In genomic region chr11:77127674-77127968, GRCh38 we compare ENCODE assay signal across 9 cellular contexts. TPM values are rescaled to one million over a fixed set of nuclear protein-coding genes. Genes with fewer than 3 reads are reported as not detected.
DNase-seq lines count a peak whose midpoint lies in the region; ATAC-seq and TF ChIP-seq lines count a peak whose summit lies in the region.
"Had no signal": no experiment of that assay in that cellular context is flagged by ENCODE, and none has a peak within 500 bp of the region (broad histone marks: within the 10 kb centered on the region; RNA-seq: fewer than 3 reads in every experiment).

No MANE protein-coding gene starts in this region.

- H3K4me2 ChIP-seq in mammary epithelial cell (ENCODE audit: insufficient read depth, low read depth, low read length) (peak overlapping the region; percentile 91), mesendoderm (ENCODE audit: low read length) (peak overlapping the region; percentile 89)

- no TSS peak for BruUV-seq in MCF 10A (replicated peaks; lab: Mats Ljungman, UMichigan)
- no TSS peak for BruUV-seq in mammary epithelial cell (replicated peaks; lab: Mats Ljungman, UMichigan)

- POLR2A ChIA-PET in MCF 10A (lab: Yijun Ruan, JAX): no interaction called here

- H3K18ac ChIP-seq in mesendoderm (ENCODE audit: low read length): no peak overlapping the region

- DNase-seq in breast epithelium (ENCODE audit: low spot score in 2 of 2) (no peak), MCF 10A (ENCODE audit: unreplicated experiment) (no peak), mammary epithelial cell (no peak), mesendoderm (peak; percentile 31)
- DNase-seq in activated effector memory CD4-positive, alpha-beta T cell treated with Interleukin-2 at 50 U/mL for 16 hours: no peak

- peaks cover 11% of the 10 kb centered on the region for H3K27me3 Mint-ChIP-seq in MCF 10A (ENCODE audit: insufficient read depth, unreplicated experiment)

- H2BK5ac ChIP-seq in mesendoderm (ENCODE audit: low read length): no peak overlapping the region

- TF ChIP-seq POLR2A in breast epithelium (IDR thresholded peaks at IDR 0.05): no peak

- H3K27ac ChIP-seq in breast epithelium (no peak overlapping the region), mammary epithelial cell (ENCODE audit: insufficient read depth, low read depth, low read length) (no peak overlapping the region), mesendoderm (ENCODE audit: low read depth, low read length) (no peak overlapping the region), urinary bladder (ENCODE audit: low read depth) (no peak overlapping the region)
- H3K27ac ChIP-seq: HL-60 had no signal

- H4K8ac ChIP-seq in mesendoderm (ENCODE audit: low read depth, low read length): no peak overlapping the region

- H2AK5ac ChIP-seq in mesendoderm (ENCODE audit: low read length): no peak overlapping the region

- H3K4ac ChIP-seq in mesendoderm (ENCODE audit: low read depth, low read length): no peak overlapping the region

- WGBS in mammary epithelial cell (ENCODE audit: low coverage, missing lambda C conversion rate): 29% methylated on average over 6 of the region's 6 CpGs
- WGBS in mesendoderm (ENCODE audit: extremely low coverage, insufficient coverage, low lambda C conversion rate): no CpG with 5 or more reads among the region's 6 CpGs
- 10% methylated on average over 6 of the region's 6 CpGs for WGBS in urinary bladder

- no peak overlapping the region for H3K27ac Mint-ChIP-seq in MCF 10A (ENCODE audit: low read depth, unreplicated experiment)

- no peak for ATAC-seq in HG03159 (IDR thresholded peaks at IDR 0.05; ENCODE audit: unreplicated experiment)
- ATAC-seq in HG02973 (IDR thresholded peaks at IDR 0.05; ENCODE audit: unreplicated experiment): no peak

- no peaks in the 10 kb centered on the region for H3K27me3 ChIP-seq in breast epithelium
- no peaks in the 10 kb centered on the region for H3K27me3 ChIP-seq in mammary epithelial cell (ENCODE audit: insufficient read depth, low read length)
- no peaks in the 10 kb centered on the region for H3K27me3 ChIP-seq in mesendoderm (ENCODE audit: insufficient read depth, low read length, poor library complexity)

- H3K23ac ChIP-seq in mesendoderm (ENCODE audit: low read length): no peak overlapping the region

- H2BK15ac ChIP-seq in mesendoderm (replicated peaks; ENCODE audit: low read depth): no peak overlapping the region

- no peak overlapping the region for H2BK120ac ChIP-seq in mesendoderm (ENCODE audit: low read depth, low read length)

- H3K4me3 Mint-ChIP-seq in MCF 10A (ENCODE audit: unreplicated experiment): no peak overlapping the region

- H3K4me3 ChIP-seq in breast epithelium (peak overlapping the region; percentile 31 to 64 (median 48)), mammary epithelial cell (replicated peaks in 1 of 3; ENCODE audit: insufficient read depth in 1 of 3, low read depth in 2 of 3, low read length in 3 of 3) (peak overlapping the region in 1 of 3 experiments; percentile 40), mesendoderm (ENCODE audit: low read length) (no peak overlapping the region), urinary bladder (ENCODE audit: low read depth, low read length) (peak overlapping the region; percentile 41)

- no peaks in the 10 kb centered on the region for H3K4me1 Mint-ChIP-seq in MCF 10A (ENCODE audit: insufficient read depth, unreplicated experiment)

- in situ Hi-C loops in mammary epithelial cell (cut with MboI; ENCODE audit: low sequenced_read_pairs in 2 of 2): loop anchor here (5.0 to 10.0 kb wide), 2 partner anchors 57 to 60 kb away; no protein-coding TSS in a partner anchor

- intact Hi-C loops in breast epithelium (cut with DNase I; ENCODE audit: low total_unique reads): no loop called here
- intact Hi-C loops in MCF 10A (cut with micrococcal nuclease): loop anchor here (1.0 to 5.0 kb wide), 3 partner anchors 61 to 490 kb away; no protein-coding TSS in a partner anchor
- intact Hi-C loops in mammary epithelial cell (cut with micrococcal nuclease): loop anchor here (1.0 kb wide), 3 partner anchors 61 to 492 kb away; no protein-coding TSS in a partner anchor

- H3K79me1 ChIP-seq in mesendoderm (ENCODE audit: low read length): no peaks in the 10 kb centered on the region

- dilution Hi-C loops in mammary epithelial cell (cut with HindIII; ENCODE audit: low sequenced_read_pairs): no loop called here

- CTCF ChIA-PET in MCF 10A (lab: Yijun Ruan, JAX) (interaction anchor here (0.5 to 5.4 kb wide), 45 partner anchors 9 to 1350 kb away, joined by 3 to 52 read pairs (median 4); no protein-coding TSS in a partner anchor), mammary epithelial cell (lab: Charles Lee; ENCODE audit: low non-redundant PET) (interaction anchor here (0.6 to 1.0 kb wide), 2 partner anchors 63 to 420 kb away, joined by 3 to 5 read pairs; no protein-coding TSS in a partner anchor)

- H4K5ac ChIP-seq in mesendoderm (ENCODE audit: low read length): no peak overlapping the region

- H3K4me1 ChIP-seq in breast epithelium: peaks cover 0 to 5% of the 10 kb centered on the region in 2 donors
- H3K4me1 ChIP-seq in mammary epithelial cell (ENCODE audit: insufficient read depth, low read length): peaks cover 8% of the 10 kb centered on the region
- H3K4me1 ChIP-seq in mesendoderm (ENCODE audit: control insufficient read depth, low read depth, low read length): peaks cover 3% of the 10 kb centered on the region
- H3K4me1 ChIP-seq in urinary bladder (ENCODE audit: insufficient read depth): no peaks in the 10 kb centered on the region

- H3K9me3 ChIP-seq in breast epithelium: no peaks in the 10 kb centered on the region
- no peaks in the 10 kb centered on the region for H3K9me3 ChIP-seq in mammary epithelial cell (replicated peaks; ENCODE audit: insufficient read depth, low read length)

- peak overlapping the region; percentile 83 for H2AFZ ChIP-seq in mammary epithelial cell (ENCODE audit: low read depth, low read length)

- no peaks in the 10 kb centered on the region for H3K36me3 Mint-ChIP-seq in MCF 10A (ENCODE audit: insufficient read depth, unreplicated experiment)

- no peak for TF ChIP-seq CTCF in breast epithelium (IDR thresholded peaks at IDR 0.05)
- no peak for TF ChIP-seq CTCF in MCF 10A (IDR thresholded peaks at IDR 0.05; ENCODE audit: unreplicated experiment)
- TF ChIP-seq CTCF in mammary epithelial cell (conservative IDR thresholded peaks at IDR 0.05 in 1 of 2, IDR thresholded peaks at IDR 0.05 in 1 of 2; ENCODE audit: extremely low read depth in 1 of 2, insufficient read depth in 1 of 2, low read depth in 1 of 2, low read length in 2 of 2): no peak

- H4K20me1 ChIP-seq in mammary epithelial cell (ENCODE audit: insufficient read depth, low read length): no peaks in the 10 kb centered on the region

- H3K9ac ChIP-seq in mammary epithelial cell (ENCODE audit: insufficient read depth, low read length) (no peak overlapping the region), mesendoderm (ENCODE audit: low read length) (peak overlapping the region; percentile 58)

- H3K79me2 ChIP-seq in mammary epithelial cell (ENCODE audit: insufficient read depth, low read length): no peaks in the 10 kb centered on the region
- H3K79me2 ChIP-seq in mesendoderm (ENCODE audit: control insufficient read depth, insufficient read depth, low read length): no peaks in the 10 kb centered on the region

- H3K9me3 Mint-ChIP-seq in MCF 10A (ENCODE audit: unreplicated experiment): no peaks in the 10 kb centered on the region

- no peaks in the 10 kb centered on the region for H3K36me3 ChIP-seq in breast epithelium
- H3K36me3 ChIP-seq in mammary epithelial cell (ENCODE audit: insufficient read depth, low read length): no peaks in the 10 kb centered on the region
- H3K36me3 ChIP-seq in mesendoderm (ENCODE audit: control insufficient read depth, insufficient read depth, low read length): no peaks in the 10 kb centered on the region
- no peaks in the 10 kb centered on the region for H3K36me3 ChIP-seq in urinary bladder (ENCODE audit: insufficient read depth)

- peak overlapping the region; percentile 74 for H3K56ac ChIP-seq in mesendoderm (ENCODE audit: low read length)

RNA-seq across cellular contexts. Expression of gene MYO7A, which starts 0.4 kb away (rescaled TPM):
- total RNA-seq in breast epithelium (10 to 100 TPM in 1 of 3 donors, 1 to 10 TPM in 2; 4.3 to 23.5 (median 4.5) TPM), MCF 10A (2022) (0.26 and 0.27 TPM in 2 replicates), mammary epithelial cell (1 to 10 TPM; 2.7 to 3.0 TPM), urinary bladder (4.7 TPM)
- polyA plus RNA-seq in mammary epithelial cell (3.7 TPM), urinary bladder (4.2 TPM)
- polyA minus RNA-seq in mammary epithelial cell: 5.5 TPM
- polyA plus RNA-seq in mesendoderm (2013, experiment 1 of 2): 0.51 TPM
- polyA plus RNA-seq in mesendoderm (2013, experiment 2 of 2): 0.49 TPM

RNA-seq across cellular contexts. Expression of gene OMP, which starts 25.0 kb away (rescaled TPM):
- not detected for total RNA-seq in breast epithelium
- not detected in 2 replicates for total RNA-seq in MCF 10A (2022)
- total RNA-seq in mammary epithelial cell: not detected
- polyA plus RNA-seq in mammary epithelial cell: not detected
- polyA minus RNA-seq in mammary epithelial cell: not detected
- polyA plus RNA-seq in mesendoderm (2013, experiment 1 of 2): 0.11 TPM
- not detected for polyA plus RNA-seq in mesendoderm (2013, experiment 2 of 2)
- total RNA-seq in urinary bladder: not detected
- polyA plus RNA-seq in urinary bladder: not detected
